ENCODE assay signal across 8 cellular contexts in genomic region chr6:43308990-43309477, GRCh38. TPM values are rescaled to one million over a fixed set of nuclear protein-coding genes. Genes with fewer than 3 reads are reported as not detected.
DNase-seq lines count a peak whose midpoint lies in the region; ATAC-seq and TF ChIP-seq lines count a peak whose summit lies in the region.

No MANE protein-coding gene starts in this region.

- peaks cover 18% of the 10 kb centered on the region for H3K27me3 Mint-ChIP-seq in nephron progenitor cell (ENCODE audit: low read depth, poor library complexity)

- ATAC-seq in IMR-90 (ENCODE audit: low read depth): no peak

- H3K27ac Mint-ChIP-seq in nephron progenitor cell: no peak overlapping the region

- peak overlapping the region; percentile 76; the same call in 1 of the 2 replicates for H3K23ac ChIP-seq in IMR-90 (ENCODE audit: low read depth, low read length)

- H3K4me3 ChIP-seq in BE2C (ENCODE audit: low read depth, low read length) (peak overlapping the region; percentile 69), IMR-90 (ENCODE audit: insufficient read depth, low read depth, low read length) (no peak overlapping the region), endocrine pancreas (ENCODE audit: control insufficient read depth, insufficient read depth, low read length) (peak overlapping the region; percentile 47)

- H3K4me1 ChIP-seq in BE2C: no peaks in the 10 kb centered on the region; the same call in 1 of the 2 replicates
- no peaks in the 10 kb centered on the region; the same call in 1 of the 2 replicates for H3K4me1 ChIP-seq in IMR-90 (ENCODE audit: control insufficient read depth, insufficient read depth, low read length)
- no peaks in the 10 kb centered on the region for H3K4me1 ChIP-seq in endocrine pancreas (ENCODE audit: control insufficient read depth, insufficient read depth, low read length)

- H2AK9ac ChIP-seq in IMR-90 (replicated peaks; ENCODE audit: low read depth, low read length, poor library complexity): no peak overlapping the region

- intact Hi-C loops in IMR-90 (cut with micrococcal nuclease): no loop called here

- in situ Hi-C loops in IMR-90 (cut with MboI; ENCODE audit: low sequenced_read_pairs): no loop called here

- H3K9ac ChIP-seq in IMR-90 (ENCODE audit: low read depth, low read length) (no peak overlapping the region), endocrine pancreas (ENCODE audit: control insufficient read depth, insufficient read depth, low read length) (no peak overlapping the region)

- no peak overlapping the region for H2BK15ac ChIP-seq in IMR-90 (ENCODE audit: low read depth, low read length)

- H3K9me1 ChIP-seq in IMR-90 (ENCODE audit: insufficient read depth, low read length): no peaks in the 10 kb centered on the region

- peak overlapping the region; percentile 68 for H3K4me2 ChIP-seq in IMR-90 (ENCODE audit: low read depth, low read length)

- no peak overlapping the region for H3K4ac ChIP-seq in IMR-90 (ENCODE audit: low read depth, low read length)

- no TSS peak for BruUV-seq in IMR-90 (replicated peaks; lab: Mats Ljungman, UMichigan)

- H3K4me1 Mint-ChIP-seq in nephron progenitor cell: peaks cover 21% of the 10 kb centered on the region

- no peaks in the 10 kb centered on the region for H3K9me3 Mint-ChIP-seq in nephron progenitor cell

- CTCF ChIA-PET in IMR-90 (lab: Yijun Ruan, JAX): interaction anchor here (1.0 kb wide), 1 partner anchor 52 kb away, joined by 3 read pairs; no protein-coding TSS in a partner anchor

- H4K20me1 ChIP-seq in IMR-90 (ENCODE audit: insufficient read depth, low read length): no peaks in the 10 kb centered on the region; the same call in 1 of the 2 replicates

- no peaks in the 10 kb centered on the region for H3K36me3 Mint-ChIP-seq in nephron progenitor cell (ENCODE audit: low read depth)

- no peak overlapping the region for H3K14ac ChIP-seq in IMR-90 (replicated peaks; ENCODE audit: low read depth, low read length)

- dilution Hi-C loops in IMR-90 (cut with HindIII; ENCODE audit: low sequenced_read_pairs, unreplicated experiment): no loop called here

- H2AFZ ChIP-seq in IMR-90 (replicated peaks; ENCODE audit: low read length, poor library complexity): peak overlapping the region; percentile 82

- H3K18ac ChIP-seq in IMR-90 (ENCODE audit: low read depth, low read length): no peak overlapping the region

- WGBS in IMR-90 (ENCODE audit: extremely low coverage in 2 of 2, insufficient read length in 1 of 2), 2 experiments: no CpG with 5 or more reads among the region's 9 CpGs

- H4K8ac ChIP-seq in IMR-90 (ENCODE audit: low read depth in 2 of 2, low read length in 2 of 2): no peak overlapping the region

- no peak overlapping the region for H3K27ac ChIP-seq in IMR-90 (ENCODE audit: insufficient read depth, low read length)
- no peak overlapping the region for H3K27ac ChIP-seq in caudate nucleus (ENCODE audit: low read depth, low read length)
- no peak overlapping the region for H3K27ac ChIP-seq in substantia nigra (ENCODE audit: low read depth, low read length, poor library complexity, severe bottlenecking)

- no peak for TF ChIP-seq RAD21 in IMR-90 (IDR thresholded peaks at IDR 0.05; ENCODE audit: low read length)

- no peak for DNase-seq in BE2C
- DNase-seq in IMR-90: no peak
- no peak for DNase-seq in nephron progenitor cell
- no peak for DNase-seq in caudate nucleus (lab: John Stamatoyannopoulos, UW)
- no peak for DNase-seq in AML-193 (lab: John Stamatoyannopoulos, UW)
- DNase-seq in substantia nigra (lab: John Stamatoyannopoulos, UW): no peak
- DNase-seq in AG08396 (ENCODE audit: low spot score): no peak

- H3K27me3 ChIP-seq in BE2C: no peaks in the 10 kb centered on the region
- H3K27me3 ChIP-seq in IMR-90 (ENCODE audit: control insufficient read depth, insufficient read depth, low read length): peaks cover 46% of the 10 kb centered on the region
- no peaks in the 10 kb centered on the region for H3K27me3 ChIP-seq in endocrine pancreas (ENCODE audit: control insufficient read depth, insufficient read depth, low read length)

- no peaks in the 10 kb centered on the region for H3K79me1 ChIP-seq in IMR-90 (ENCODE audit: low read depth in 1 of 2, low read length in 2 of 2)

- H2BK120ac ChIP-seq in IMR-90 (ENCODE audit: low read depth, low read length): no peak overlapping the region

- no peak for TF ChIP-seq POLR2A in IMR-90 (IDR thresholded peaks at IDR 0.05; ENCODE audit: low read depth, low read length)

- no peak overlapping the region for H4K91ac ChIP-seq in IMR-90 (ENCODE audit: insufficient read depth, low read depth, low read length)

- POLR2A ChIA-PET in IMR-90 (lab: Charles Lee; ENCODE audit: unreplicated experiment): no interaction called here

- H2AK5ac ChIP-seq in IMR-90 (ENCODE audit: low read depth, low read length): no peak overlapping the region

- no peak overlapping the region for H4K5ac ChIP-seq in IMR-90 (ENCODE audit: low read depth, low read length)

- H3K56ac ChIP-seq in IMR-90 (ENCODE audit: extremely low read depth, insufficient read depth, low read length): no peak overlapping the region

- H3K36me3 ChIP-seq in BE2C (no peaks in the 10 kb centered on the region), IMR-90 (ENCODE audit: control insufficient read depth, insufficient read depth, low read length) (no peaks in the 10 kb centered on the region), endocrine pancreas (ENCODE audit: control insufficient read depth, insufficient read depth, low read length) (no peaks in the 10 kb centered on the region)

- no peak overlapping the region for H2BK5ac ChIP-seq in IMR-90 (ENCODE audit: low read depth, low read length, poor library complexity, severe bottlenecking)

- H2BK20ac ChIP-seq in IMR-90 (ENCODE audit: low read depth, low read length): no peak overlapping the region

- peak overlapping the region; percentile 77 for H3K4me3 Mint-ChIP-seq in nephron progenitor cell

- H3K9me3 ChIP-seq in BE2C (no peaks in the 10 kb centered on the region), IMR-90 (ENCODE audit: control insufficient read depth, insufficient read depth, low read length) (no peaks in the 10 kb centered on the region), endocrine pancreas (ENCODE audit: control insufficient read depth, low read length) (no peaks in the 10 kb centered on the region)

- no peak for TF ChIP-seq CTCF in BE2C (IDR thresholded peaks at IDR 0.05; ENCODE audit: low read depth, low read length)
- no peak for TF ChIP-seq CTCF in IMR-90 (conservative IDR thresholded peaks at IDR 0.05; ENCODE audit: low read depth, low read length)
- TF ChIP-seq CTCF in nephron progenitor cell (IDR thresholded peaks at IDR 0.05): no peak

TF ChIP-seq in IMR-90, 13 proteins besides CTCF, POLR2A, EP300 and RAD21:
- no peak for TF ChIP-seq RCOR1 (IDR thresholded peaks at IDR 0.05; ENCODE audit: insufficient replicate concordance, low read length)
- TF ChIP-seq BHLHE40 (IDR thresholded peaks at IDR 0.05; ENCODE audit: low read depth, low read length): no peak
- no peak for TF ChIP-seq SMC3 (IDR thresholded peaks at IDR 0.05; ENCODE audit: low read depth, low read length)
- TF ChIP-seq FOS (IDR thresholded peaks at IDR 0.05; ENCODE audit: low read depth, low read length): no peak
- no peak for TF ChIP-seq MAFK (IDR thresholded peaks at IDR 0.05; ENCODE audit: low read depth, low read length)
- TF ChIP-seq CHD1 (IDR thresholded peaks at IDR 0.05; ENCODE audit: low read depth, low read length): no peak
- no peak for TF ChIP-seq CEBPB (IDR thresholded peaks at IDR 0.05; ENCODE audit: low read depth, low read length)
- TF ChIP-seq MAZ (IDR thresholded peaks at IDR 0.05; ENCODE audit: borderline replicate concordance, low read depth, low read length): no peak
TF ChIP-seq in IMR-90: peak in this region for 0.

RNA-seq across cellular contexts. Expression of gene CRIP3, which starts 0.4 kb away (rescaled TPM):
- polyA plus RNA-seq in BE2C (2012; ENCODE audit: insufficient read depth, insufficient read length, low read depth): 2.1 TPM
- total RNA-seq in IMR-90 (2012; rRNA removed): not detected in 2 replicates
- polyA plus RNA-seq in IMR-90 (2012; rRNA removed): not detected in 2 replicates
- not detected in 2 replicates for polyA plus RNA-seq in IMR-90 (2012; cell fraction: cytosol; rRNA removed)
- 0.13 and 0.55 TPM in 2 replicates for polyA plus RNA-seq in IMR-90 (2012; cell fraction: nucleus; rRNA removed; ENCODE audit: low replicate concordance)

RNA-seq across cellular contexts. Expression of gene SLC22A7, which starts 11.0 kb away (rescaled TPM):
- not detected for polyA plus RNA-seq in BE2C (2012; ENCODE audit: insufficient read depth, insufficient read length, low read depth)
- total RNA-seq in IMR-90 (2012; rRNA removed): not detected in 2 replicates
- polyA plus RNA-seq in IMR-90 (2012; rRNA removed): not detected in 2 replicates
- polyA plus RNA-seq in IMR-90 (2012; cell fraction: cytosol; rRNA removed): not detected in 2 replicates
- not detected in 2 replicates for polyA plus RNA-seq in IMR-90 (2012; cell fraction: nucleus; rRNA removed; ENCODE audit: low replicate concordance)
